9 cellular contexts compared by ENCODE assay signal in genomic region chr18:23661735-23662308, GRCh38. TPM values are rescaled to one million over a fixed set of nuclear protein-coding genes. Genes with fewer than 3 reads are reported as not detected.
DNase-seq lines count a peak whose midpoint lies in the region; ATAC-seq and TF ChIP-seq lines count a peak whose summit lies in the region.
"Had no signal": no experiment of that assay in that cellular context is flagged by ENCODE, and none has a peak within 500 bp of the region (broad histone marks: within the 10 kb centered on the region; RNA-seq: fewer than 3 reads in every experiment).

No MANE protein-coding gene starts in this region.

- POLR2A ChIA-PET in activated naive CD8-positive, alpha-beta T cell treated with anti-CD3 and anti-CD28 coated beads, Interleukin-2, amount 10 ng/mL, durations not matched to agents 7 days and 5 days (lab: Charles Lee) = interaction anchor here (0.7 kb wide), 1 partner anchor 100 kb away, joined by 5 read pairs; no protein-coding TSS in a partner anchor

- H3K27ac Mint-ChIP-seq in activated naive CD4-positive, alpha-beta T cell treated with anti-CD3 and anti-CD28 coated beads for 36 hours = no peak overlapping the region
- H3K27ac Mint-ChIP-seq in activated naive CD8-positive, alpha-beta T cell treated with anti-CD3 and anti-CD28 coated beads, Interleukin-2, amount 10 ng/mL, durations not matched to agents 7 days and 5 days = no peak overlapping the region

- peaks cover 21% of the 10 kb centered on the region for H3K4me1 Mint-ChIP-seq in activated naive CD4-positive, alpha-beta T cell treated with anti-CD3 and anti-CD28 coated beads for 36 hours (ENCODE audit: low read depth)
- H3K4me1 Mint-ChIP-seq in activated naive CD8-positive, alpha-beta T cell treated with anti-CD3 and anti-CD28 coated beads, Interleukin-2, amount 10 ng/mL, durations not matched to agents 7 days and 5 days = peaks cover 13% of the 10 kb centered on the region

- WGBS in liver = 55% methylated on average over 9 of the region's 9 CpGs
- 46 to 64% methylated on average over 6 to 9 of the region's 9 CpGs for WGBS in transverse colon (ENCODE audit: low coverage in 1 of 2), 2 donors

- no peak overlapping the region for H3K9ac ChIP-seq in liver (ENCODE audit: low read depth in 1 of 2, low read length in 2 of 2)

- ATAC-seq in activated naive CD8-positive, alpha-beta T cell treated with anti-CD3 and anti-CD28 coated beads, Interleukin-2, amount 10 ng/mL, durations not matched to agents 7 days and 5 days (ENCODE audit: low read depth) = no peak

- H3K4me3 ChIP-seq in liver (ENCODE audit: low read depth in 1 of 3, low read length in 3 of 3) = peak overlapping the region in 2 of 3 donors; percentile 42 to 75
- peak overlapping the region in 3 of 4 donors; percentile 51 to 64 (median 54) for H3K4me3 ChIP-seq in transverse colon

- in situ Hi-C loops in transverse colon (cut with MboI; ENCODE audit: low pct_ligation_motif_present in 1 of 4, low pct_unique_long_range_greater_than_20kb in 1 of 4, low sequenced_read_pairs in 3 of 4) = no loop called here

- TF ChIP-seq CTCF in liver (IDR thresholded peaks at IDR 0.05; ENCODE audit: low read depth, low read length, missing input control) (no peak), transverse colon (IDR thresholded peaks at IDR 0.05) (no peak)

- no peaks in the 10 kb centered on the region for H3K36me3 ChIP-seq in liver (ENCODE audit: control insufficient read depth in 4 of 4, insufficient read depth in 3 of 4, low read depth in 1 of 4, low read length in 3 of 4)
- H3K36me3 ChIP-seq in transverse colon = no peaks in the 10 kb centered on the region

- no peaks in the 10 kb centered on the region for H3K9me3 ChIP-seq in liver (ENCODE audit: control insufficient read depth in 4 of 4, low read length in 3 of 4)
- no peaks in the 10 kb centered on the region for H3K9me3 ChIP-seq in transverse colon

- no peak for TF ChIP-seq POLR2A in transverse colon (IDR thresholded peaks at IDR 0.05)

- H3K27me3 ChIP-seq in liver (ENCODE audit: control insufficient read depth in 4 of 4, insufficient read depth in 4 of 4, low read length in 3 of 4) = peaks cover 0 to 7% (median 0%) of the 10 kb centered on the region in 4 donors
- H3K27me3 ChIP-seq in transverse colon = peaks cover 61% of the 10 kb centered on the region

- TF ChIP-seq RAD21 in liver (IDR thresholded peaks at IDR 0.05) = no peak

- H3K4me1 ChIP-seq in liver (ENCODE audit: control insufficient read depth in 4 of 4, insufficient read depth in 4 of 4, low read length in 3 of 4) (peaks cover 0 to 14% (median 8%) of the 10 kb centered on the region in 4 donors), transverse colon (peaks cover 3 to 17% (median 6%) of the 10 kb centered on the region in 4 donors)

- H3K36me3 Mint-ChIP-seq in activated naive CD4-positive, alpha-beta T cell treated with anti-CD3 and anti-CD28 coated beads for 36 hours (ENCODE audit: low read depth) = no peaks in the 10 kb centered on the region
- H3K36me3 Mint-ChIP-seq in activated naive CD8-positive, alpha-beta T cell treated with anti-CD3 and anti-CD28 coated beads, Interleukin-2, amount 10 ng/mL, durations not matched to agents 7 days and 5 days = no peaks in the 10 kb centered on the region

- peak overlapping the region; percentile 65 for H3K4me3 Mint-ChIP-seq in activated naive CD4-positive, alpha-beta T cell treated with anti-CD3 and anti-CD28 coated beads for 36 hours
- peak overlapping the region; percentile 58 for H3K4me3 Mint-ChIP-seq in activated naive CD8-positive, alpha-beta T cell treated with anti-CD3 and anti-CD28 coated beads, Interleukin-2, amount 10 ng/mL, durations not matched to agents 7 days and 5 days

- CTCF ChIA-PET in activated naive CD4-positive, alpha-beta T cell treated with anti-CD3 and anti-CD28 coated beads for 36 hours (lab: Charles Lee) = interaction anchor here (0.7 kb wide), 1 partner anchor 9 kb away, joined by 4 read pairs; no protein-coding TSS in a partner anchor

- intact Hi-C loops in activated naive CD4-positive, alpha-beta T cell treated with anti-CD3 and anti-CD28 coated beads for 36 hours (cut with micrococcal nuclease) = loop anchor here (1.0 to 5.0 kb wide), 2 partner anchors 27 to 160 kb away; partner anchors contain the start of genes LAMA3 and RMC1
- intact Hi-C loops in transverse colon (cut with DNase I; ENCODE audit: low total_unique reads) = no loop called here

- H3K9me3 Mint-ChIP-seq in activated naive CD4-positive, alpha-beta T cell treated with anti-CD3 and anti-CD28 coated beads for 36 hours = no peaks in the 10 kb centered on the region
- no peaks in the 10 kb centered on the region for H3K9me3 Mint-ChIP-seq in activated naive CD8-positive, alpha-beta T cell treated with anti-CD3 and anti-CD28 coated beads, Interleukin-2, amount 10 ng/mL, durations not matched to agents 7 days and 5 days

- H3K27ac ChIP-seq in liver (ENCODE audit: low read depth in 1 of 2, low read length in 2 of 2) (no peak overlapping the region), transverse colon (no peak overlapping the region)

- no peak for TF ChIP-seq EP300 in transverse colon (IDR thresholded peaks at IDR 0.05; ENCODE audit: low read depth)

- peaks cover 18% of the 10 kb centered on the region for H3K27me3 Mint-ChIP-seq in activated naive CD4-positive, alpha-beta T cell treated with anti-CD3 and anti-CD28 coated beads for 36 hours (ENCODE audit: low read depth)
- H3K27me3 Mint-ChIP-seq in activated naive CD8-positive, alpha-beta T cell treated with anti-CD3 and anti-CD28 coated beads, Interleukin-2, amount 10 ng/mL, durations not matched to agents 7 days and 5 days = peaks cover 87% of the 10 kb centered on the region

- DNase-seq in activated naive CD4-positive, alpha-beta T cell treated with anti-CD3 and anti-CD28 coated beads for 36 hours = peak; percentile 10
- DNase-seq in activated naive CD4-positive, alpha-beta T cell treated with anti-CD3 and anti-CD28 coated beads, Interleukin-2, amount 50 U/mL, for 16 hours = no peak
- no peak for DNase-seq in activated naive CD8-positive, alpha-beta T cell treated with anti-CD3 and anti-CD28 coated beads, Interleukin-2, amount 10 ng/mL, durations not matched to agents 7 days and 5 days
- no peak for DNase-seq in transverse colon
- no peak for DNase-seq in cerebellum (ENCODE audit: low spot score)
- DNase-seq in cortex of kidney (lab: John Stamatoyannopoulos, UW) = no peak
- no peak for DNase-seq in NCI-H2107 (lab: John Stamatoyannopoulos, UW)

TF ChIP-seq in liver, 16 proteins besides CTCF, POLR2A, EP300 and RAD21 (continues in another document):
- TF ChIP-seq YY1 (IDR thresholded peaks at IDR 0.05) (no peak), ZBTB33 (IDR thresholded peaks at IDR 0.05) (no peak), FOXA1 (IDR thresholded peaks at IDR 0.05) (no peak), GABPA (IDR thresholded peaks at IDR 0.05 in 1 of 2, conservative IDR thresholded peaks at IDR 0.05 in 1 of 2) (no peak), HNF4G (IDR thresholded peaks at IDR 0.05) (no peak), NR2F2 (IDR thresholded peaks at IDR 0.05) (no peak), REST (IDR thresholded peaks at IDR 0.05) (no peak)

RNA-seq across cellular contexts. Expression of gene ANKRD29, which starts 0.9 kb away (rescaled TPM):
- total RNA-seq in activated naive CD4-positive, alpha-beta T cell treated with anti-CD3 and anti-CD28 coated beads for 36 hours = not detected
- not detected for total RNA-seq in activated naive CD8-positive, alpha-beta T cell treated with anti-CD3 and anti-CD28 coated beads, Interleukin-2, amount 10 ng/mL, durations not matched to agents 7 days and 5 days
- under 1 TPM; 0.28 to 0.50 TPM for total RNA-seq in liver
- under 1 TPM; 0.14 to 0.39 TPM for polyA plus RNA-seq in liver
- total RNA-seq in transverse colon = 1 to 10 TPM in 2 of 4 donors, under 1 TPM in 2; 0.75 to 2.2 (median 1.5) TPM
- total RNA-seq in cerebellum = 9.5 TPM
- total RNA-seq: HT1080 had no signal

RNA-seq across cellular contexts. Expression of gene LAMA3, which starts 27.4 kb away (rescaled TPM):
- under 1 TPM; 0.05 to 0.10 TPM for total RNA-seq in activated naive CD4-positive, alpha-beta T cell treated with anti-CD3 and anti-CD28 coated beads for 36 hours
- under 1 TPM; 0.14 to 0.19 TPM for total RNA-seq in activated naive CD8-positive, alpha-beta T cell treated with anti-CD3 and anti-CD28 coated beads, Interleukin-2, amount 10 ng/mL, durations not matched to agents 7 days and 5 days
- total RNA-seq in liver (1 to 10 TPM in 1 of 2 donors, under 1 TPM in 1; 0.28 to 3.9 TPM), transverse colon (10 to 100 TPM; 17.5 to 71.8 (median 47.4) TPM), cerebellum (4.9 TPM)
- polyA plus RNA-seq in liver = under 1 TPM; 0.26 to 0.46 TPM
